ENCODE assay signal across 15 cellular contexts in genomic region chr16:86512860-86513470, GRCh38. TPM values are rescaled to one million over a fixed set of nuclear protein-coding genes. Genes with fewer than 3 reads are reported as not detected.
DNase-seq lines count a peak whose midpoint lies in the region; ATAC-seq and TF ChIP-seq lines count a peak whose summit lies in the region.
"Had no signal": no experiment of that assay in that cellular context is flagged by ENCODE, and none has a peak within 500 bp of the region (broad histone marks: within the 10 kb centered on the region; RNA-seq: fewer than 3 reads in every experiment).

No MANE protein-coding gene starts in this region.

- H3K14ac ChIP-seq in neuronal stem cell (ENCODE audit: low read length), result peak overlapping the region; percentile 71

- no peaks in the 10 kb centered on the region for H3K9me3 Mint-ChIP-seq in activated T-helper 2 cell treated with anti-CD3 and anti-CD28 coated beads, Interferon-gamma antibody, Interleukin-2, Interleukin-4, amounts not matched to agents 10 μg/mL and 5 μg/mL and 100 μg/mL, durations not matched to agents 14 hours and 24 hours and 36 hours
- H3K9me3 Mint-ChIP-seq: activated CD4-positive, alpha-beta memory T cell treated with anti-CD3 and anti-CD28 coated beads, Interleukin-2, amount 10 ng/mL, durations not matched to agents 7 days and 5 days; activated naive CD4-positive, alpha-beta T cell treated with anti-CD3 and anti-CD28 coated beads, Interleukin-2, amount 50 U/mL, for 24 hours had no signal

- H4K8ac ChIP-seq in neuronal stem cell (ENCODE audit: low read depth, low read length), result no peak overlapping the region

- H3K36me3 Mint-ChIP-seq in activated T-helper 2 cell treated with anti-CD3 and anti-CD28 coated beads, Interferon-gamma antibody, Interleukin-2, Interleukin-4, amounts not matched to agents 10 μg/mL and 5 μg/mL and 100 μg/mL, durations not matched to agents 14 hours and 24 hours and 36 hours (ENCODE audit: low read depth), result peaks cover 3% of the 10 kb centered on the region
- H3K36me3 Mint-ChIP-seq: activated naive CD4-positive, alpha-beta T cell treated with anti-CD3 and anti-CD28 coated beads, Interleukin-2, amount 50 U/mL, for 24 hours had no signal

- WGBS in neuronal stem cell (ENCODE audit: extremely low coverage in 2 of 2, insufficient read length in 2 of 2, insufficient replicate concordance in 1 of 2), 2 donors, result no CpG with 5 or more reads among the region's 29 CpGs

- H3K36me3 ChIP-seq in SJCRH30 (peaks cover 20% of the 10 kb centered on the region), neuronal stem cell (replicated peaks in 1 of 2; ENCODE audit: control insufficient read depth in 2 of 2, insufficient read depth in 2 of 2, low read length in 2 of 2) (no peaks in the 10 kb centered on the region)
- H3K36me3 ChIP-seq: neutrophil had no signal

- H3K4me1 ChIP-seq in SJCRH30 (0 out of 2 replicates have a peak, but pooled peaks cover 4% of the 10 kb centered on the region), neuronal stem cell (ENCODE audit: control insufficient read depth in 2 of 2, insufficient read depth in 1 of 2, low read depth in 1 of 2, low read length in 2 of 2) (peaks cover 0 to 8% of the 10 kb centered on the region in 2 donors)

- no peak overlapping the region for H3K9ac ChIP-seq in neuronal stem cell (ENCODE audit: low read depth, low read length, poor library complexity)

- H2BK120ac ChIP-seq in neuronal stem cell (ENCODE audit: low read depth, low read length), result no peak overlapping the region

- H3K27ac ChIP-seq in SJCRH30 (peak overlapping the region; percentile 76; the same call in 1 of the 2 replicates), neuronal stem cell (replicated peaks; ENCODE audit: low read length) (no peak overlapping the region)
- H3K27ac ChIP-seq: neutrophil had no signal

- H3K27ac Mint-ChIP-seq in activated T-helper 2 cell treated with anti-CD3 and anti-CD28 coated beads, Interferon-gamma antibody, Interleukin-2, Interleukin-4, amounts not matched to agents 10 μg/mL and 5 μg/mL and 100 μg/mL, durations not matched to agents 14 hours and 24 hours and 36 hours, result no peak overlapping the region
- H3K27ac Mint-ChIP-seq: activated CD4-positive, alpha-beta memory T cell treated with anti-CD3 and anti-CD28 coated beads, Interleukin-2, amount 10 ng/mL, durations not matched to agents 7 days and 5 days had no signal

- H3K27me3 ChIP-seq in SJCRH30 (no peaks in the 10 kb centered on the region), neuronal stem cell (ENCODE audit: control insufficient read depth in 3 of 3, insufficient read depth in 3 of 3, low read depth in 1 of 3, low read length in 3 of 3) (peaks cover 73 to 97% (median 93%) of the 10 kb centered on the region in 3 experiments)

- no peak overlapping the region for H2BK5ac ChIP-seq in neuronal stem cell (ENCODE audit: low read length)

- intact Hi-C loops in activated T-helper 2 cell treated with anti-CD3 and anti-CD28 coated beads, Interferon-gamma antibody, Interleukin-2, Interleukin-4, amounts not matched to agents 10 μg/mL and 5 μg/mL and 100 μg/mL, durations not matched to agents 14 hours and 24 hours and 36 hours (cut with micrococcal nuclease), result loop anchor here (5.0 kb wide), 1 partner anchor 226 kb away; no protein-coding TSS in a partner anchor

- H3K4me1 Mint-ChIP-seq in activated T-helper 2 cell treated with anti-CD3 and anti-CD28 coated beads, Interferon-gamma antibody, Interleukin-2, Interleukin-4, amounts not matched to agents 10 μg/mL and 5 μg/mL and 100 μg/mL, durations not matched to agents 14 hours and 24 hours and 36 hours (ENCODE audit: low read depth), result peaks cover 9% of the 10 kb centered on the region

- H2BK12ac ChIP-seq in neuronal stem cell (ENCODE audit: low read length), result no peak overlapping the region

- H3K18ac ChIP-seq in neuronal stem cell (ENCODE audit: low read length), result peak overlapping the region; percentile 59

- TF ChIP-seq CTCF in AG10803 (conservative IDR thresholded peaks at IDR 0.05; ENCODE audit: low read length) (no peak), fibroblast of the aortic adventitia (IDR thresholded peaks at IDR 0.05; ENCODE audit: insufficient read depth, low read length) (no peak)

- H3K79me1 ChIP-seq in neuronal stem cell (ENCODE audit: low read depth, low read length), result no peaks in the 10 kb centered on the region

- no peak overlapping the region for H2AFZ ChIP-seq in neuronal stem cell (ENCODE audit: low read length)

- H3K4me2 ChIP-seq in neuronal stem cell (ENCODE audit: insufficient read depth, low read length, poor library complexity, severe bottlenecking), result no peak overlapping the region

- DNase-seq in AG10803 (ENCODE audit: low read depth) (no peak), SJCRH30 (no peak), fibroblast of the aortic adventitia (ENCODE audit: low read depth) (no peak), neuronal stem cell (ENCODE audit: low spot score) (peak; percentile 15), NCI-H2227 treated with DMSO at 0.1 percent for 48 hours (lab: John Stamatoyannopoulos, UW) (no peak)
- DNase-seq in stimulated activated CD4-positive, alpha-beta T cell treated with anti-CD3 and anti-CD28 coated beads, Interleukin-2, amount 100 ng/mL, for 24 hours, result no peak
- DNase-seq in activated T-helper 2 cell treated with anti-CD3 and anti-CD28 coated beads, Interferon-gamma antibody, Interleukin-2, Interleukin-4, amounts not matched to agents 10 μg/mL and 5 μg/mL and 100 μg/mL, durations not matched to agents 14 hours and 24 hours and 36 hours (ENCODE audit: low spot score), result no peak
- DNase-seq: activated CD4-positive, alpha-beta memory T cell treated with anti-CD3 and anti-CD28 coated beads, Interleukin-2, amount 10 ng/mL, durations not matched to agents 7 days and 5 days; AML-193; islet precursor cell; MV-4-11; T-helper 9 cell had no signal

- peak overlapping the region; percentile 43 for H2BK15ac ChIP-seq in neuronal stem cell (ENCODE audit: low read length)

- H3K23ac ChIP-seq in neuronal stem cell (ENCODE audit: low read depth, low read length, poor library complexity), result peak overlapping the region; percentile 85

- no peak for ATAC-seq in GM19467 (IDR thresholded peaks at IDR 0.05; ENCODE audit: unreplicated experiment)

- H3K4ac ChIP-seq in neuronal stem cell (ENCODE audit: low read length), result no peak overlapping the region

- peak overlapping the region; percentile 53 for H3K4me3 ChIP-seq in AG10803 (ENCODE audit: low read length)
- peak overlapping the region; percentile 67 for H3K4me3 ChIP-seq in SJCRH30
- peak overlapping the region; percentile 69 for H3K4me3 ChIP-seq in fibroblast of the aortic adventitia (ENCODE audit: low read depth, low read length)
- H3K4me3 ChIP-seq in neuronal stem cell (ENCODE audit: low read length in 2 of 2), result no peak overlapping the region

- H3K4me3 Mint-ChIP-seq in activated T-helper 2 cell treated with anti-CD3 and anti-CD28 coated beads, Interferon-gamma antibody, Interleukin-2, Interleukin-4, amounts not matched to agents 10 μg/mL and 5 μg/mL and 100 μg/mL, durations not matched to agents 14 hours and 24 hours and 36 hours (ENCODE audit: low read depth), result no peak overlapping the region
- H3K4me3 Mint-ChIP-seq: activated CD4-positive, alpha-beta memory T cell treated with anti-CD3 and anti-CD28 coated beads, Interleukin-2, amount 10 ng/mL, durations not matched to agents 7 days and 5 days had no signal

- H3K9me3 ChIP-seq in SJCRH30 (replicated peaks) (no peaks in the 10 kb centered on the region), neuronal stem cell (replicated peaks in 1 of 2; ENCODE audit: control insufficient read depth in 2 of 2, insufficient read depth in 1 of 2, low read depth in 1 of 2, low read length in 2 of 2) (peaks cover 0 to under 1% of the 10 kb centered on the region in 2 donors)
- H3K9me3 ChIP-seq: neutrophil had no signal

- peaks cover 54% of the 10 kb centered on the region for H3K27me3 Mint-ChIP-seq in activated T-helper 2 cell treated with anti-CD3 and anti-CD28 coated beads, Interferon-gamma antibody, Interleukin-2, Interleukin-4, amounts not matched to agents 10 μg/mL and 5 μg/mL and 100 μg/mL, durations not matched to agents 14 hours and 24 hours and 36 hours (ENCODE audit: low read depth)

- no peak overlapping the region for H4K91ac ChIP-seq in neuronal stem cell (ENCODE audit: low read depth, low read length, poor library complexity)

- H2AK5ac ChIP-seq in neuronal stem cell (ENCODE audit: low read depth, low read length), result peak overlapping the region; percentile 42

RNA-seq across cellular contexts. Expression of gene FOXF1, which starts 2.6 kb away (rescaled TPM):
- 24.6 and 24.9 TPM in 2 replicates for total RNA-seq in SJCRH30 (2014; rRNA removed; shearing (Covaris generic))
- 1.6 and 3.0 TPM in 2 replicates for total RNA-seq in fibroblast of the aortic adventitia (ENCODE audit: low replicate concordance)
- polyA plus RNA-seq in neuronal stem cell (2013, experiment 1 of 2), result 0.01 TPM
- polyA plus RNA-seq in neuronal stem cell (2013, experiment 2 of 2), result not detected
- total RNA-seq in activated T-helper 2 cell treated with anti-CD3 and anti-CD28 coated beads, Interferon-gamma antibody, Interleukin-2, Interleukin-4, amounts not matched to agents 10 μg/mL and 5 μg/mL and 100 μg/mL, durations not matched to agents 14 hours and 24 hours and 36 hours, result not detected in 2 replicates
- total RNA-seq: activated CD4-positive, alpha-beta memory T cell treated with anti-CD3 and anti-CD28 coated beads, Interleukin-2, amount 10 ng/mL, durations not matched to agents 7 days and 5 days had no signal

RNA-seq across cellular contexts. Expression of gene MTHFSD, which starts 42.1 kb away (rescaled TPM):
- 5.9 and 7.2 TPM in 2 replicates for total RNA-seq in SJCRH30 (2014; rRNA removed; shearing (Covaris generic))
- total RNA-seq in fibroblast of the aortic adventitia (ENCODE audit: low replicate concordance), result 5.7 and 15.9 TPM in 2 replicates
- polyA plus RNA-seq in neuronal stem cell (2013, experiment 1 of 2), result 12.3 TPM
- polyA plus RNA-seq in neuronal stem cell (2013, experiment 2 of 2), result 12.6 TPM
- 21.9 and 22.8 TPM in 2 replicates for total RNA-seq in activated T-helper 2 cell treated with anti-CD3 and anti-CD28 coated beads, Interferon-gamma antibody, Interleukin-2, Interleukin-4, amounts not matched to agents 10 μg/mL and 5 μg/mL and 100 μg/mL, durations not matched to agents 14 hours and 24 hours and 36 hours

RNA-seq across cellular contexts. Expression of gene FOXC2, which starts 53.7 kb away (rescaled TPM):
- total RNA-seq in SJCRH30 (2014; rRNA removed; shearing (Covaris generic)), result 3.0 and 3.1 TPM in 2 replicates
- 5.2 TPM in 1 of 2 replicates, not detected in the other for total RNA-seq in fibroblast of the aortic adventitia (ENCODE audit: low replicate concordance)
- polyA plus RNA-seq in neuronal stem cell (2013, experiment 1 of 2), result 0.15 TPM
- polyA plus RNA-seq in neuronal stem cell (2013, experiment 2 of 2), result 0.12 TPM
- total RNA-seq in activated T-helper 2 cell treated with anti-CD3 and anti-CD28 coated beads, Interferon-gamma antibody, Interleukin-2, Interleukin-4, amounts not matched to agents 10 μg/mL and 5 μg/mL and 100 μg/mL, durations not matched to agents 14 hours and 24 hours and 36 hours, result 0.07 TPM in 1 of 2 replicates, not detected in the other
- total RNA-seq: activated CD4-positive, alpha-beta memory T cell treated with anti-CD3 and anti-CD28 coated beads, Interleukin-2, amount 10 ng/mL, durations not matched to agents 7 days and 5 days had no signal

Comparison
In these comparisons a context has a peak if more than half of its experiments do, and no peak if none do; other contexts are left out.
1. H3K4me3 ChIP-seq: peak in AG10803 (single experiment), SJCRH30 (single experiment) and fibroblast of the aortic adventitia (single experiment); none in neuronal stem cell (0 of 2).